ENCODE assay signal across 8 cellular contexts in genomic region chr5:141951341-141951781, GRCh38. TPM values are rescaled to one million over a fixed set of nuclear protein-coding genes. Genes with fewer than 3 reads are reported as not detected.
DNase-seq lines count a peak whose midpoint lies in the region; ATAC-seq and TF ChIP-seq lines count a peak whose summit lies in the region.

No MANE protein-coding gene starts in this region.

- H3K4me2 ChIP-seq in IMR-90 (ENCODE audit: low read depth, low read length) (no peak overlapping the region), mesendoderm (ENCODE audit: low read length) (no peak overlapping the region)

- intact Hi-C loops in CD8-positive, alpha-beta T cell (cut with DNase I, micrococcal nuclease) = no loop called here
- intact Hi-C loops in IMR-90 (cut with micrococcal nuclease) = no loop called here

- H3K4ac ChIP-seq in IMR-90 (ENCODE audit: low read depth, low read length) = no peak overlapping the region
- no peak overlapping the region for H3K4ac ChIP-seq in mesendoderm (ENCODE audit: low read depth, low read length)

- H3K79me2 ChIP-seq in mesendoderm (ENCODE audit: control insufficient read depth, insufficient read depth, low read length) = no peaks in the 10 kb centered on the region

- H3K4me1 Mint-ChIP-seq in CD8-positive, alpha-beta T cell (ENCODE audit: low read depth) = peaks cover 11% of the 10 kb centered on the region
- H3K4me1 Mint-ChIP-seq in activated naive CD8-positive, alpha-beta T cell treated with anti-CD3 and anti-CD28 coated beads for 36 hours = peaks cover 12% of the 10 kb centered on the region

- no peaks in the 10 kb centered on the region for H3K9me3 ChIP-seq in CD8-positive, alpha-beta T cell (ENCODE audit: low read length)
- no peaks in the 10 kb centered on the region for H3K9me3 ChIP-seq in IMR-90 (ENCODE audit: control insufficient read depth, insufficient read depth, low read length)

- no peaks in the 10 kb centered on the region for H3K27me3 Mint-ChIP-seq in CD8-positive, alpha-beta T cell (ENCODE audit: low read depth)
- H3K27me3 Mint-ChIP-seq in activated naive CD8-positive, alpha-beta T cell treated with anti-CD3 and anti-CD28 coated beads for 36 hours = no peaks in the 10 kb centered on the region

- CTCF ChIA-PET in CD8-positive, alpha-beta T cell (lab: Charles Lee) = interaction anchor here (0.6 to 1.9 kb wide), 6 partner anchors 9 to 230 kb away, joined by 3 to 13 read pairs (median 4); partner anchors contain the start of gene RNF14
- CTCF ChIA-PET in IMR-90 (lab: Yijun Ruan, JAX) = interaction anchor here (1.0 to 1.3 kb wide), 2 partner anchors 9 to 28 kb away, joined by 4 read pairs; no protein-coding TSS in a partner anchor

- no peak overlapping the region for H2BK20ac ChIP-seq in IMR-90 (ENCODE audit: low read depth, low read length)

- TF ChIP-seq POLR2A in IMR-90 (IDR thresholded peaks at IDR 0.05; ENCODE audit: low read depth, low read length) = no peak

- H3K27me3 ChIP-seq in CD8-positive, alpha-beta T cell (ENCODE audit: insufficient read depth, low read length) = no peaks in the 10 kb centered on the region
- H3K27me3 ChIP-seq in IMR-90 (ENCODE audit: control insufficient read depth, insufficient read depth, low read length) = peaks cover 29% of the 10 kb centered on the region
- H3K27me3 ChIP-seq in mesendoderm (ENCODE audit: insufficient read depth, low read length, poor library complexity) = no peaks in the 10 kb centered on the region

- peaks cover 5% of the 10 kb centered on the region for H3K36me3 Mint-ChIP-seq in CD8-positive, alpha-beta T cell
- no peaks in the 10 kb centered on the region for H3K36me3 Mint-ChIP-seq in activated naive CD8-positive, alpha-beta T cell treated with anti-CD3 and anti-CD28 coated beads for 36 hours

- H2BK120ac ChIP-seq in IMR-90 (ENCODE audit: low read depth, low read length) (no peak overlapping the region), mesendoderm (ENCODE audit: low read depth, low read length) (no peak overlapping the region)

- no CpG with 5 or more reads among the region's 9 CpGs for WGBS in IMR-90 (ENCODE audit: extremely low coverage in 2 of 2, insufficient read length in 1 of 2), 2 experiments
- WGBS in mesendoderm (ENCODE audit: extremely low coverage, insufficient coverage, low lambda C conversion rate) = no CpG with 5 or more reads among the region's 9 CpGs

- BruUV-seq in IMR-90 (replicated peaks; lab: Mats Ljungman, UMichigan) = no TSS peak

- H3K4me3 Mint-ChIP-seq in CD8-positive, alpha-beta T cell = peak overlapping the region; percentile 54
- H3K4me3 Mint-ChIP-seq in activated naive CD8-positive, alpha-beta T cell treated with anti-CD3 and anti-CD28 coated beads for 36 hours = no peak overlapping the region

- no peak overlapping the region for H3K18ac ChIP-seq in IMR-90 (ENCODE audit: low read depth, low read length)
- no peak overlapping the region for H3K18ac ChIP-seq in mesendoderm (ENCODE audit: low read length)

- H2AK5ac ChIP-seq in IMR-90 (ENCODE audit: low read depth, low read length) (no peak overlapping the region), mesendoderm (ENCODE audit: low read length) (no peak overlapping the region)

- no peak overlapping the region for H2BK5ac ChIP-seq in IMR-90 (ENCODE audit: low read depth, low read length, poor library complexity, severe bottlenecking)
- no peak overlapping the region for H2BK5ac ChIP-seq in mesendoderm (ENCODE audit: low read length)

- H4K91ac ChIP-seq in IMR-90 (ENCODE audit: insufficient read depth, low read depth, low read length) = no peak overlapping the region

- POLR2A ChIA-PET in CD8-positive, alpha-beta T cell (lab: Charles Lee) = no interaction called here
- POLR2A ChIA-PET in IMR-90 (lab: Charles Lee; ENCODE audit: unreplicated experiment) = no interaction called here

- H3K27ac Mint-ChIP-seq in CD8-positive, alpha-beta T cell = no peak overlapping the region
- no peak overlapping the region for H3K27ac Mint-ChIP-seq in activated naive CD8-positive, alpha-beta T cell treated with anti-CD3 and anti-CD28 coated beads for 36 hours

- no peak overlapping the region for H2AK9ac ChIP-seq in IMR-90 (replicated peaks; ENCODE audit: low read depth, low read length, poor library complexity)

- in situ Hi-C loops in IMR-90 (cut with MboI; ENCODE audit: low sequenced_read_pairs) = no loop called here

- H2BK15ac ChIP-seq in IMR-90 (ENCODE audit: low read depth, low read length) (no peak overlapping the region), mesendoderm (replicated peaks; ENCODE audit: low read depth) (no peak overlapping the region)

- peak; percentile 91 for ATAC-seq in CD8-positive, alpha-beta T cell
- ATAC-seq in GM19452 (IDR thresholded peaks at IDR 0.05; ENCODE audit: unreplicated experiment) (peak; percentile 76), IMR-90 (ENCODE audit: low read depth) (peak; percentile 53)

- TF ChIP-seq RAD21 in IMR-90 (IDR thresholded peaks at IDR 0.05; ENCODE audit: low read length) = no peak

- H3K27ac ChIP-seq in CD8-positive, alpha-beta T cell (ENCODE audit: low read depth, low read length) = no peak overlapping the region
- no peak overlapping the region for H3K27ac ChIP-seq in IMR-90 (ENCODE audit: insufficient read depth, low read length)
- H3K27ac ChIP-seq in mesendoderm (ENCODE audit: low read depth, low read length) = no peak overlapping the region

- no peaks in the 10 kb centered on the region for H4K20me1 ChIP-seq in IMR-90 (ENCODE audit: insufficient read depth, low read length)

- no peak overlapping the region for H2AFZ ChIP-seq in IMR-90 (replicated peaks; ENCODE audit: low read length, poor library complexity)

- H4K5ac ChIP-seq in IMR-90 (ENCODE audit: low read depth, low read length) = no peak overlapping the region
- no peak overlapping the region for H4K5ac ChIP-seq in mesendoderm (ENCODE audit: low read length)

- TF ChIP-seq CTCF in CD8-positive, alpha-beta T cell (IDR thresholded peaks at IDR 0.05) = peak; percentile 49
- peak; percentile 26; the same call in 1 of the 2 replicates for TF ChIP-seq CTCF in IMR-90 (conservative IDR thresholded peaks at IDR 0.05; ENCODE audit: low read depth, low read length)

- no peak overlapping the region for H3K4me3 ChIP-seq in CD8-positive, alpha-beta T cell (ENCODE audit: low read depth, low read length)
- H3K4me3 ChIP-seq in IMR-90 (ENCODE audit: insufficient read depth, low read depth, low read length) (no peak overlapping the region), mesendoderm (ENCODE audit: low read length) (no peak overlapping the region)

- no peaks in the 10 kb centered on the region for H3K4me1 ChIP-seq in CD8-positive, alpha-beta T cell (ENCODE audit: insufficient read depth, low read length)
- H3K4me1 ChIP-seq in IMR-90 (ENCODE audit: control insufficient read depth, insufficient read depth, low read length) (no peaks in the 10 kb centered on the region), mesendoderm (ENCODE audit: control insufficient read depth, low read depth, low read length) (no peaks in the 10 kb centered on the region)

- H3K36me3 ChIP-seq in CD8-positive, alpha-beta T cell (ENCODE audit: insufficient read depth, low read length) = no peaks in the 10 kb centered on the region
- no peaks in the 10 kb centered on the region for H3K36me3 ChIP-seq in IMR-90 (ENCODE audit: control insufficient read depth, insufficient read depth, low read length)
- no peaks in the 10 kb centered on the region for H3K36me3 ChIP-seq in mesendoderm (ENCODE audit: control insufficient read depth, insufficient read depth, low read length)

- peak in 2 of 7 experiments; percentile 34 to 58 for DNase-seq in CD8-positive, alpha-beta T cell
- DNase-seq in IMR-90 (no peak), mesendoderm (peak; percentile 79), NCI-H2107 treated with DMSO at 0.1 percent for 48 hours (lab: John Stamatoyannopoulos, UW; ENCODE audit: unreplicated experiment) (no peak), RKO (ENCODE audit: low spot score) (no peak), AG08396 (ENCODE audit: low spot score) (no peak)
- DNase-seq in activated naive CD8-positive, alpha-beta T cell treated with anti-CD3 and anti-CD28 coated beads for 36 hours = peak; percentile 52

- H3K56ac ChIP-seq in IMR-90 (ENCODE audit: extremely low read depth, insufficient read depth, low read length) (no peak overlapping the region), mesendoderm (ENCODE audit: low read length) (no peak overlapping the region)

- H3K23ac ChIP-seq in IMR-90 (ENCODE audit: low read depth, low read length) = no peak overlapping the region
- no peak overlapping the region for H3K23ac ChIP-seq in mesendoderm (ENCODE audit: low read length)

- no peaks in the 10 kb centered on the region for H3K9me3 Mint-ChIP-seq in CD8-positive, alpha-beta T cell
- no peaks in the 10 kb centered on the region for H3K9me3 Mint-ChIP-seq in activated naive CD8-positive, alpha-beta T cell treated with anti-CD3 and anti-CD28 coated beads for 36 hours

- H3K9ac ChIP-seq in IMR-90 (ENCODE audit: low read depth, low read length) = no peak overlapping the region
- H3K9ac ChIP-seq in mesendoderm (ENCODE audit: low read length) = no peak overlapping the region

- H3K14ac ChIP-seq in IMR-90 (replicated peaks; ENCODE audit: low read depth, low read length) = no peak overlapping the region

- H4K8ac ChIP-seq in IMR-90 (ENCODE audit: low read depth in 2 of 2, low read length in 2 of 2) (no peak overlapping the region), mesendoderm (ENCODE audit: low read depth, low read length) (no peak overlapping the region)

- H3K79me1 ChIP-seq in IMR-90 (ENCODE audit: low read depth in 1 of 2, low read length in 2 of 2) = no peaks in the 10 kb centered on the region
- H3K79me1 ChIP-seq in mesendoderm (ENCODE audit: low read length) = no peaks in the 10 kb centered on the region

- no peaks in the 10 kb centered on the region for H3K9me1 ChIP-seq in IMR-90 (ENCODE audit: insufficient read depth, low read length)

- dilution Hi-C loops in IMR-90 (cut with HindIII; ENCODE audit: low sequenced_read_pairs, unreplicated experiment) = no loop called here

RNA-seq across cellular contexts. Expression of gene PCDH12, which starts 6.6 kb away (rescaled TPM):
- total RNA-seq in CD8-positive, alpha-beta T cell = not detected
- total RNA-seq in IMR-90 (2012; rRNA removed) = under 0.01 and 0.18 TPM in 2 replicates
- polyA plus RNA-seq in IMR-90 (2012; rRNA removed) = 0.01 and 0.02 TPM in 2 replicates
- 0.01 TPM in 1 of 2 replicates, not detected in the other for polyA plus RNA-seq in IMR-90 (2012; cell fraction: cytosol; rRNA removed)
- polyA plus RNA-seq in IMR-90 (2012; cell fraction: nucleus; rRNA removed; ENCODE audit: low replicate concordance) = 0.02 TPM in 1 of 2 replicates, not detected in the other
- total RNA-seq in activated naive CD8-positive, alpha-beta T cell treated with anti-CD3 and anti-CD28 coated beads for 36 hours = 1 to 10 TPM; 1.3 to 1.5 TPM
- polyA plus RNA-seq in mesendoderm (2013, experiment 1 of 2) = 0.06 TPM
- polyA plus RNA-seq in mesendoderm (2013, experiment 2 of 2) = 0.07 TPM

RNA-seq across cellular contexts. Expression of gene RNF14, which starts 17.5 kb away (rescaled TPM):
- total RNA-seq in CD8-positive, alpha-beta T cell = 10 to 100 TPM; 11.3 to 12.8 TPM
- 78.6 and 106 TPM in 2 replicates for total RNA-seq in IMR-90 (2012; rRNA removed)
- 27.0 and 36.1 TPM in 2 replicates for polyA plus RNA-seq in IMR-90 (2012; rRNA removed)
- polyA plus RNA-seq in IMR-90 (2012; cell fraction: cytosol; rRNA removed) = 11.7 and 16.9 TPM in 2 replicates
- 5.1 and 20.8 TPM in 2 replicates for polyA plus RNA-seq in IMR-90 (2012; cell fraction: nucleus; rRNA removed; ENCODE audit: low replicate concordance)
- total RNA-seq in activated naive CD8-positive, alpha-beta T cell treated with anti-CD3 and anti-CD28 coated beads for 36 hours = 10 to 100 TPM; 44.9 to 45.4 TPM
- 17.6 TPM for polyA plus RNA-seq in mesendoderm (2013, experiment 1 of 2)
- 18.8 TPM for polyA plus RNA-seq in mesendoderm (2013, experiment 2 of 2)

RNA-seq across cellular contexts. Expression of gene DELE1, which starts 27.7 kb away (rescaled TPM):
- 10 to 100 TPM; 61.7 to 65.0 TPM for total RNA-seq in CD8-positive, alpha-beta T cell
- total RNA-seq in IMR-90 (2012; rRNA removed) = 26.1 and 28.0 TPM in 2 replicates
- 66.1 and 73.3 TPM in 2 replicates for polyA plus RNA-seq in IMR-90 (2012; rRNA removed)
- polyA plus RNA-seq in IMR-90 (2012; cell fraction: cytosol; rRNA removed) = 39.9 and 41.3 TPM in 2 replicates
- 169 and 191 TPM in 2 replicates for polyA plus RNA-seq in IMR-90 (2012; cell fraction: nucleus; rRNA removed; ENCODE audit: low replicate concordance)
- 10 to 100 TPM; 46.4 to 51.6 TPM for total RNA-seq in activated naive CD8-positive, alpha-beta T cell treated with anti-CD3 and anti-CD28 coated beads for 36 hours
- polyA plus RNA-seq in mesendoderm (2013, experiment 1 of 2) = 29.3 TPM
- 30.5 TPM for polyA plus RNA-seq in mesendoderm (2013, experiment 2 of 2)

Comparison
In these comparisons a context has a peak if more than half of its experiments do, and no peak if none do; other contexts are left out.
1. DNase-seq: peak in activated naive CD8-positive, alpha-beta T cell treated with anti-CD3 and anti-CD28 coated beads for 36 hours (single experiment) and mesendoderm (single experiment); none in IMR-90 (single experiment), NCI-H2107 treated with DMSO at 0.1 percent for 48 hours (single experiment), RKO (single experiment) and AG08396 (single experiment).
2. Peak in every context shown above with its lines, with median percentiles within 50 percentile points of each other: ATAC-seq.